In the genomic region with DNA sequence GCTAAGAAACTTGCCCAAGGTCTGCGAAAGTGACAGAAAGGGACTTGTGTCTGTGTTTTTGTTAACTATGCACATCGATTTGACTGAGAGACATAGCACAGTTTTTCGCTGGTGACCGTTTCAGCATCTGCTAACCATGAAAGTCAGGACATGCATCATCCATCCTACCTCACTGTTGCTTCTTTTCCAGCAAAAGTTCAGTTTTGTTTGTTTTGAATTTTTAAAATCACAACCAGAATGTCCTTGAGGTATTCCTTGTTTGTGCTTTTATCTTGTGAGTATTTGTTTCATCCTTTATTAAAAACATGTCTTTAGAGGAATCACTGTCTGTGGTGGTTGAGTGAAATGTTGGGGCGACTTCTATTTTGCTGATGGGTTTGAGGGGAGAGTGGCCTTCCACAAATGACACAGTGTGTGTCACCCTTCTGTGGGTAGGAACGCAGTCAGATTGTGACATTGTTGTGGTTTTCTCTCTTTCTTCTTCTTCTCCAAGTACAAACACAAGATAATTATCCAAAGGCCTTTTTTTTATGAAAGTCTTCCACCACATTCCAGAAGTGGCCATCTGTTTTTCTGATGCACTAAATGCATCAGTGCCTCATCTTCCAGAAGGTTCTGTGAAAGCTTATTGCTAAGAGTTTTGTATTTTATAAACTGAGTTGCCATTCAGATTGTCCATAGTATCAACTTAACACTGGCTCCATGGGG, we compare ENCODE assay signal across 16 cellular contexts.
A peak's percentile ranks its signal among the peaks of the same experiment; 100 is the strongest.
DNase-seq lines count a peak whose midpoint lies in the region; ATAC-seq, FAIRE-seq and TF ChIP-seq lines count a peak whose summit lies in the region.
"Had no signal": no experiment of that assay in that cellular context is flagged by ENCODE, and none has a peak within 500 bp of the region (broad histone marks: within the 10 kb centered on the region; RNA-seq: fewer than 3 reads in every experiment).

No MANE protein-coding gene starts in this region.

- H3K9me3 ChIP-seq in adipocyte (ENCODE audit: control insufficient read depth, low read length) = no peaks in the 10 kb centered on the region
- no peaks in the 10 kb centered on the region for H3K9me3 ChIP-seq in gastroesophageal sphincter
- no peaks in the 10 kb centered on the region for H3K9me3 ChIP-seq in tibial artery

- intact Hi-C loops in tibial artery (cut with DNase I; ENCODE audit: low total_unique reads) = no loop called here

- WGBS in gastroesophageal sphincter (ENCODE audit: low coverage in 1 of 2), 2 donors = 72 to 96% methylated on average over 5 to 6 of the region's 6 CpGs

- peak; percentile 27 for DNase-seq in HT1080 (ENCODE audit: low read depth)
- DNase-seq in adipocyte (ENCODE audit: low read depth) = peak; percentile 59
- DNase-seq in tibial artery = no peak
- no peak for DNase-seq in RPMI8226
- no peak for DNase-seq in GM19239 (ENCODE audit: insufficient read length, low spot score)
- DNase-seq: activated CD4-positive, alpha-beta T cell treated with anti-CD3 and anti-CD28 coated beads, Interleukin-2, amount 10 ng/mL, durations not matched to agents 7 days and 5 days; NCI-H1417 treated with DMSO at 0.1 percent for 48 hours; NCI-H2171; NCI-H774; retina had no signal

- TF ChIP-seq CTCF in gastroesophageal sphincter (IDR thresholded peaks at IDR 0.05) (no peak), tibial artery (IDR thresholded peaks at IDR 0.05) (no peak)

- H3K27ac ChIP-seq in gastroesophageal sphincter (peak overlapping the region; percentile 66 to 76 (median 72)), tibial artery (peak overlapping the region; percentile 70 to 77)
- H3K27ac ChIP-seq: BLaER1 had no signal

- H3K9ac ChIP-seq in adipocyte (ENCODE audit: low read length) = peak overlapping the region; percentile 54
- H3K9ac ChIP-seq: BLaER1 had no signal

- no peaks in the 10 kb centered on the region for H3K36me3 ChIP-seq in adipocyte (ENCODE audit: control insufficient read depth, insufficient read depth, low read length, severe bottlenecking)
- H3K36me3 ChIP-seq in gastroesophageal sphincter = no peaks in the 10 kb centered on the region
- no peaks in the 10 kb centered on the region for H3K36me3 ChIP-seq in tibial artery
- H3K36me3 ChIP-seq: BLaER1 had no signal

- H3K4me1 ChIP-seq in adipocyte (ENCODE audit: control insufficient read depth, insufficient read depth, low read length) (peaks cover 41% of the 10 kb centered on the region), gastroesophageal sphincter (peaks cover 7 to 77% (median 29%) of the 10 kb centered on the region in 3 donors), tibial artery (peaks cover 0 to 36% (median 18%) of the 10 kb centered on the region in 4 donors)
- H3K4me1 ChIP-seq: BLaER1 had no signal

- FAIRE-seq in GM19239 (lab: Jason Lieb, UNC) = no peak
- FAIRE-seq: D721Med, TTC549 had no signal

- no peaks in the 10 kb centered on the region for H3K27me3 ChIP-seq in adipocyte (replicated peaks; ENCODE audit: control insufficient read depth, insufficient read depth, low read length)
- no peaks in the 10 kb centered on the region for H3K27me3 ChIP-seq in gastroesophageal sphincter
- no peaks in the 10 kb centered on the region for H3K27me3 ChIP-seq in tibial artery
- H3K27me3 ChIP-seq: BLaER1 had no signal

- ATAC-seq in gastroesophageal sphincter (no peak), GM21367 (IDR thresholded peaks at IDR 0.05; ENCODE audit: unreplicated experiment) (no peak)
- ATAC-seq: Panc1 had no signal

- TF ChIP-seq EP300 in gastroesophageal sphincter (IDR thresholded peaks at IDR 0.05) = no peak

- no peak for TF ChIP-seq POLR2A in gastroesophageal sphincter (IDR thresholded peaks at IDR 0.05)

- H3K4me3 ChIP-seq in adipocyte (ENCODE audit: low read length) (peak overlapping the region; percentile 27), gastroesophageal sphincter (no peak overlapping the region), tibial artery (no peak overlapping the region)
- H3K4me3 ChIP-seq: BLaER1 had no signal

Comparison
In these comparisons a context has a peak if more than half of its experiments do, and no peak if none do; other contexts are left out.
1. DNase-seq: peak in HT1080 (single experiment) and adipocyte (single experiment); none in tibial artery (0 of 2), RPMI8226 (single experiment) and GM19239 (single experiment).